ENCODE assay signal across 1 cellular context in the genomic region with DNA sequence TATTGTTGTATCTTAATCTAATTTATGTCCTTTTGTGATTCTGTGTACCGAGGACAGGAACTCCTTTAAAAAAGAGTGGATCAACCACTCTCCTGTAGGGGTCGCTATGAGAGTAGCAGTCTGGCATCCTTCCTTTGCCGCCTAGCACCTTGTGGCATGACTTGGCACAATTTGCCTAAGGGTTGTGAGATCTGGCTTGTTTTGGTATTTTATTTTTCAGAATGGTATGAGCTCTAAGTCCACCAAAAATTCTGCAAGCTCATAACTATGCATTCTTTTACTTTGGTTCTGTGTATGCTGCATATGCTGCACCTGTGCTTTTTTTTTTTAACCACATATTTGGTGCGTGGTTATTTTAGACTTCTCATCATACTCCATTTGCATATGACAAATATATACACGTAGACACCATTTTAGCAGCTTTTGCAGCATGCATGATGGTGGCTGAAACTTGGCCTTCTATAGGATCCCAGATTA.
TF ChIP-seq lines count a peak whose summit lies in the region.

No MANE protein-coding gene starts in this region.

TF ChIP-seq in GM23338, 12 proteins besides CTCF, POLR2A, EP300 and RAD21 (continued from another document):
- no peak for TF ChIP-seq ZNF462 (CRISPR knock-in tag; IDR thresholded peaks at IDR 0.05)
- no peak for TF ChIP-seq STAT1 (IDR thresholded peaks at IDR 0.05; ENCODE audit: unreplicated experiment)
- no peak for TF ChIP-seq ZNF331 (CRISPR knock-in tag; IDR thresholded peaks at IDR 0.05; ENCODE audit: low read depth)
- no peak for TF ChIP-seq NANOG (IDR thresholded peaks at IDR 0.05; ENCODE audit: borderline replicate concordance)
- TF ChIP-seq EZH2 (IDR thresholded peaks at IDR 0.05; ENCODE audit: low read depth, unreplicated experiment), result no peak
TF ChIP-seq in GM23338: peak in this region for 0.
